ENCODE assay signal across 8 cellular contexts in genomic region chr1:20499718-20500117, GRCh38. TPM values are rescaled to one million over a fixed set of nuclear protein-coding genes. Genes with fewer than 3 reads are reported as not detected.
"Had no signal": no experiment of that assay in that cellular context is flagged by ENCODE, and none has a peak within 500 bp of the region (broad histone marks: within the 10 kb centered on the region; RNA-seq: fewer than 3 reads in every experiment).

No MANE protein-coding gene starts in this region.

- H3K36me3 Mint-ChIP-seq: IgD-negative memory B cell had no signal

- ATAC-seq: GM23338, HepG2 had no signal

- H3K27ac ChIP-seq: HL-60 had no signal

- H3K27ac Mint-ChIP-seq: GM23338, H9, IgD-negative memory B cell had no signal

- FAIRE-seq: H1, H54, HepG2 had no signal

- H2AFZ ChIP-seq: GM23338 had no signal

- H3K27me3 Mint-ChIP-seq: IgD-negative memory B cell had no signal

- DNase-seq: H9, HCEC 1CT had no signal

- H3K4me3 ChIP-seq: GM23338 had no signal

- H3K9me3 Mint-ChIP-seq: GM23338, H9, IgD-negative memory B cell had no signal

- H3K4me3 Mint-ChIP-seq: GM23338, H9, IgD-negative memory B cell had no signal

- H3K4me2 ChIP-seq: GM23338 had no signal

- H3K4me1 Mint-ChIP-seq: GM23338 had no signal

RNA-seq across cellular contexts. Expression of gene FAM43B, which starts 52.7 kb away (rescaled TPM):
- polyA plus RNA-seq: IgD-negative memory B cell had no signal
